2 cellular contexts compared by ENCODE assay signal in genomic region chr14:62585247-62585646, GRCh38.
TF ChIP-seq lines count a peak whose summit lies in the region.

No MANE protein-coding gene starts in this region.

TF ChIP-seq in K562, 482 proteins besides CTCF, POLR2A, EP300 and RAD21 (continued from another document):
- no peak for TF ChIP-seq DNMT1 (IDR thresholded peaks at IDR 0.05)
- peak; percentile 14; the same call in 1 of the 2 replicates for TF ChIP-seq C11orf30 (IDR thresholded peaks at IDR 0.05; ENCODE audit: low read depth)
- TF ChIP-seq ZNF316 (IDR thresholded peaks at IDR 0.05), result peak; percentile 58
- peak; percentile 8; the same call in 1 of the 2 replicates for TF ChIP-seq NFE2L1 (tag; IDR thresholded peaks at IDR 0.05; ENCODE audit: borderline replicate concordance, low read depth)
- peak; percentile 68 for TF ChIP-seq MAFF (IDR thresholded peaks at IDR 0.05; ENCODE audit: low read length)
- peak; percentile 54; the same call in 1 of the 2 replicates for TF ChIP-seq MAFK (IDR thresholded peaks at IDR 0.05; ENCODE audit: low read length)
- no peak for TF ChIP-seq ZNF121 (CRISPR knock-in tag; conservative IDR thresholded peaks at IDR 0.05)

TF ChIP-seq in H1, 55 proteins besides CTCF, POLR2A, EP300 and RAD21 (continued from another document):
- TF ChIP-seq RXRA (IDR thresholded peaks at IDR 0.05; ENCODE audit: insufficient read depth, low read depth, low read length) (no peak), CHD2 (IDR thresholded peaks at IDR 0.05; ENCODE audit: low read length) (no peak), KDM4A (IDR thresholded peaks at IDR 0.05; ENCODE audit: low read depth, low read length, severe bottlenecking) (no peak), MAFK (IDR thresholded peaks at IDR 0.05; ENCODE audit: low read depth, low read length) (peak; percentile 63; the same call in 1 of the 2 replicates), SP4 (IDR thresholded peaks at IDR 0.05; ENCODE audit: low read length) (no peak)
